8 cellular contexts compared by ENCODE assay signal in the genomic region with DNA sequence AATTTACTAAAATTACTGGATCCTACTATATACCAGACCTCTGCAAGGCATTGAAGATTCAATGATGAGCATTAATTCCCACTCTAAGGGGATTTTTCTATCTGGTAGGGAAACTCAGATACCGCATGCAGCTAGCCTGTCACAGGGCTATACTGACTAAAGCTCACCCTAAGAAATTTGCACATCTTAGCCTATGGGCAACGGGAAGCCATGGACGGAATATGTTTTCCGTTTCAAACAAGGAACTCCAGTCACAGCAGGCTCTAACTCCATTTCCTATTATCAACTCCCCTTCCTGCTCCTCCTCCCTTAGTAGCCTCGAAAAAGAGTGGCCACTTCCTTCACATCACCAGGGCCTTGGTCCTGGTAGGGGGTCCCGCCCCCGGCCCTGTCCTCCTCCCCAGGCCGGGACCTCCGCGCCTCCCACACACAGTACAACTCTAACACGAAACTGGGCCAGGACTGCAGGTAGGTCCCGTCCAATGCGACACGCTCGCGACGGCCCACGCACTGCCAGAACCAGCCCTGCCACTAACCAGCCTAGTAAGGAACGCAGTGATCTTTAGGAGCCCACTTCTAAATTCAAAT. TPM values are rescaled to one million over a fixed set of nuclear protein-coding genes. Genes with fewer than 3 reads are reported as not detected.
A peak's percentile ranks its signal among the peaks of the same experiment; 100 is the strongest.
DNase-seq lines count a peak whose midpoint lies in the region; ATAC-seq and TF ChIP-seq lines count a peak whose summit lies in the region.

No MANE protein-coding gene starts in this region.

- peak overlapping the region; percentile 65 to 100 (median 98) for H3K4me3 ChIP-seq in dorsolateral prefrontal cortex
- H3K4me3 ChIP-seq in mononuclear cell (ENCODE audit: low read length), result peak overlapping the region; percentile 98

- ATAC-seq in GM18519 (IDR thresholded peaks at IDR 0.05; ENCODE audit: low FRiP score, unreplicated experiment), result peak; percentile 15
- ATAC-seq in HG03060 (IDR thresholded peaks at IDR 0.05; ENCODE audit: low read depth, unreplicated experiment), result peak; percentile 13

- peak; percentile 17 for DNase-seq in ACHN
- DNase-seq in RKO (ENCODE audit: low spot score), result peak; percentile 29
- DNase-seq in dorsolateral prefrontal cortex, result peak in 3 of 10 donors; percentile 58 to 75 (median 66)
- no peak for DNase-seq in NCI-H526 treated with DMSO at 0.1 percent for 48 hours (lab: John Stamatoyannopoulos, UW)
- no peak for DNase-seq in SIG-M5 (lab: John Stamatoyannopoulos, UW)

- peaks cover 20% of the 10 kb centered on the region for H3K4me1 ChIP-seq in mononuclear cell (ENCODE audit: insufficient read depth, low read length)

- H3K27ac ChIP-seq in dorsolateral prefrontal cortex, result peak overlapping the region; percentile 74 to 99 (median 95)

- intact Hi-C loops in dorsolateral prefrontal cortex (cut with DNase I), result loop anchor here (1.0 to 10.0 kb wide), 4 partner anchors 19 to 1580 kb away; a partner anchor contains a TSS

- H3K27me3 ChIP-seq in dorsolateral prefrontal cortex (no peaks in the 10 kb centered on the region), mononuclear cell (ENCODE audit: insufficient read depth, low read length) (peaks cover under 1% of the 10 kb centered on the region)

- TF ChIP-seq CTCF in dorsolateral prefrontal cortex (IDR thresholded peaks at IDR 0.05 in 54 of 56, conservative IDR thresholded peaks at IDR 0.05 in 2 of 56; ENCODE audit: low read depth in 1 of 56, partially characterized antibody in 56 of 56), result no peak

- no peaks in the 10 kb centered on the region for H3K9me3 ChIP-seq in mononuclear cell (ENCODE audit: low read depth, low read length)

- in situ Hi-C loops in ACHN (cut with HindIII; ENCODE audit: low pct_ligation_motif_present, low pct_unique_long_range_greater_than_20kb, low sequenced_read_pairs), result no loop called here

RNA-seq across cellular contexts. Expression of a gene that starts 0.7 kb away (rescaled TPM):
- 100 to 1,000 TPM; 245 to 509 (median 381) TPM for total RNA-seq in dorsolateral prefrontal cortex
- total RNA-seq in mononuclear cell, result 131 TPM

RNA-seq across cellular contexts. Expression of a gene that starts 18.6 kb away (rescaled TPM):
- total RNA-seq in dorsolateral prefrontal cortex (100 to 1,000 TPM in 113 of 120 experiments, 10 to 100 TPM in 7; 72.4 to 175 (median 133) TPM), mononuclear cell (53.7 TPM)

RNA-seq across cellular contexts. Expression of a gene that starts 24.3 kb away (rescaled TPM):
- 10 to 100 TPM; 12.6 to 51.2 (median 25.2) TPM for total RNA-seq in dorsolateral prefrontal cortex
- total RNA-seq in mononuclear cell, result 4.5 TPM

RNA-seq across cellular contexts. Expression of a gene that starts 55.5 kb away (rescaled TPM):
- total RNA-seq in dorsolateral prefrontal cortex (100 to 1,000 TPM in 50 of 120 experiments, 10 to 100 TPM in 70; 62.0 to 154 (median 97.6) TPM), mononuclear cell (61.6 TPM)

Comparison
In these comparisons a context has a peak if more than half of its experiments do, and no peak if none do; other contexts are left out.
1. DNase-seq: peak in ACHN (single experiment) and RKO (single experiment); none in NCI-H526 treated with DMSO at 0.1 percent for 48 hours (single experiment) and SIG-M5 (single experiment).